ENCODE assay signal across 11 cellular contexts in the genomic region with DNA sequence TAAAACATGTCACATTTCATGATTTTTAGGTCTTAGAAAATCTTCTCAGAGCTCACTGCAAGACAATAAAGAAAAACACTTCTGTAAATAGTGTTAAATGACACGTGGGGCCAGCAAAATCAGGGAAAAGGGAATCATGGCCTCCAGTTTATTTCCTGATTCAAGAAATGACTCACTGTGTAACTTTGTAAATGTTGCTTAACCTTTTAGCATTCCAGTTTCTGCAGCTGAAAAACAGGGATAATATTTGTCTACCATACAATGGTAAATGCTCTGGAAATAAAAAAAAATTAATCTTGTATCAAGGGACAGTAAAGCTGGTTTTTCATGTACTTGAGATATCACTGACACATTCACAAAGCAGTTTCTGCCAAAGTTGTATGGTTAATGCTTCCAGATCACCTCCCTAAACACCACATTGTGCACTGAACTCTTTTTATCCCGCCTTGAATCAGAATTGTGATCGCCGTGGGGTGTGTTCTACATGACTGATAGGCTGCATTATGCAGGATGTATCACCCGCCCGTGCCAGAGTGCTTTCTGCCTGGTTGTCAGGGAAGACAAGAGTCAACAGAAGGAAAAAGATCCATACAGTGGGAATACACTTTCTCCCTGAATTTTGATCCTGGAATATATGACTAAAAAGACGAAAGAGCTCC.
DNase-seq lines count a peak whose midpoint lies in the region; ATAC-seq, FAIRE-seq and TF ChIP-seq lines count a peak whose summit lies in the region.
"Had no signal": no experiment of that assay in that cellular context is flagged by ENCODE, and none has a peak within 500 bp of the region (broad histone marks: within the 10 kb centered on the region; RNA-seq: fewer than 3 reads in every experiment).

No MANE protein-coding gene starts in this region.

- DNase-seq in HT1080 (ENCODE audit: low read depth) = peak; percentile 30
- peak; percentile 62 for DNase-seq in astrocyte of the spinal cord (ENCODE audit: low read depth, low spot score)
- peak; percentile 66 for DNase-seq in keratinocyte (ENCODE audit: low read depth, low spot score)
- no peak for DNase-seq in suprapubic skin (ENCODE audit: low spot score in 2 of 2)
- DNase-seq in NCI-H187 (lab: John Stamatoyannopoulos, UW) = no peak
- DNase-seq in GF-D8 (lab: John Stamatoyannopoulos, UW) = no peak
- DNase-seq: endodermal cell had no signal

- no peaks in the 10 kb centered on the region for H3K36me3 ChIP-seq in keratinocyte (ENCODE audit: control insufficient read depth in 2 of 2, extremely low read depth in 1 of 2, insufficient read depth in 2 of 2, low read length in 2 of 2)
- H3K36me3 ChIP-seq in suprapubic skin = no peaks in the 10 kb centered on the region
- H3K36me3 ChIP-seq: Peyer's patch had no signal

- no peaks in the 10 kb centered on the region for H3K79me2 ChIP-seq in keratinocyte (ENCODE audit: control insufficient read depth, insufficient read depth, low read length)

- no peaks in the 10 kb centered on the region for H4K20me1 ChIP-seq in keratinocyte (ENCODE audit: control insufficient read depth, extremely low read depth, insufficient read depth, low read length)

- H3K27me3 ChIP-seq in keratinocyte (ENCODE audit: control insufficient read depth, extremely low read depth, insufficient read depth, low read length) (no peaks in the 10 kb centered on the region), suprapubic skin (no peaks in the 10 kb centered on the region)
- H3K27me3 ChIP-seq: Peyer's patch had no signal

- TF ChIP-seq CTCF in astrocyte of the spinal cord (IDR thresholded peaks at IDR 0.05; ENCODE audit: low read depth, low read length) = no peak
- TF ChIP-seq CTCF in keratinocyte (optimal IDR thresholded peaks at IDR 0.05 in 1 of 3, IDR thresholded peaks at IDR 0.05 in 1 of 3, conservative IDR thresholded peaks at IDR 0.05 in 1 of 3; ENCODE audit: extremely low read depth in 1 of 3, insufficient read depth in 2 of 3, low read length in 3 of 3) = no peak
- TF ChIP-seq CTCF in suprapubic skin (IDR thresholded peaks at IDR 0.05) = no peak

- H3K9me3 ChIP-seq in keratinocyte (ENCODE audit: control insufficient read depth, low read depth, low read length) = no peaks in the 10 kb centered on the region
- H3K9me3 ChIP-seq in suprapubic skin = no peaks in the 10 kb centered on the region
- H3K9me3 ChIP-seq: Peyer's patch had no signal

- H3K9ac ChIP-seq in keratinocyte (ENCODE audit: control insufficient read depth, extremely low read depth, insufficient read depth, low read length) = peak overlapping the region; percentile 62

- H3K4me1 ChIP-seq in keratinocyte (ENCODE audit: control insufficient read depth, extremely low read depth, insufficient read depth, low read length) = peaks cover 36% of the 10 kb centered on the region
- peaks cover 10% of the 10 kb centered on the region for H3K4me1 ChIP-seq in suprapubic skin
- H3K4me1 ChIP-seq: Peyer's patch had no signal

- H2AFZ ChIP-seq in keratinocyte (ENCODE audit: control insufficient read depth, low read length) = peak overlapping the region; percentile 79

- no peaks in the 10 kb centered on the region for H3K9me1 ChIP-seq in keratinocyte (ENCODE audit: control insufficient read depth, extremely low read depth, insufficient read depth, low read length)

- TF ChIP-seq EP300 in suprapubic skin (IDR thresholded peaks at IDR 0.05) = no peak

- TF ChIP-seq POLR2A in suprapubic skin (IDR thresholded peaks at IDR 0.05) = no peak

- in situ Hi-C loops in astrocyte of the spinal cord (cut with HindIII; ENCODE audit: low sequenced_read_pairs) = no loop called here

- H3K4me2 ChIP-seq in keratinocyte (ENCODE audit: control insufficient read depth, extremely low read depth, insufficient read depth, low read depth, low read length) = peak overlapping the region; percentile 78

- dilution Hi-C loops in keratinocyte (cut with MboI; ENCODE audit: extremely low pct_ligation_motif_present, low sequenced_read_pairs) = no loop called here

- no peak overlapping the region for H3K4me3 ChIP-seq in astrocyte of the spinal cord (ENCODE audit: low read depth, low read length)
- peak overlapping the region in 2 of 3 experiments; percentile 12 to 13 for H3K4me3 ChIP-seq in keratinocyte (ENCODE audit: control insufficient read depth in 2 of 3, extremely low read depth in 1 of 3, insufficient read depth in 2 of 3, low read depth in 1 of 3, low read length in 3 of 3)
- H3K4me3 ChIP-seq in suprapubic skin = no peak overlapping the region
- H3K4me3 ChIP-seq: K562, Peyer's patch had no signal

- H3K27ac ChIP-seq in keratinocyte (ENCODE audit: control insufficient read depth, insufficient read depth, low read length) (peak overlapping the region; percentile 91), suprapubic skin (peak overlapping the region; percentile 24)

- FAIRE-seq in keratinocyte (lab: Jason Lieb, UNC) = peak; percentile 78
- FAIRE-seq: K562 had no signal

- no peak for ATAC-seq in GM18907 (IDR thresholded peaks at IDR 0.05; ENCODE audit: unreplicated experiment)
- no peak for ATAC-seq in HG02870 (IDR thresholded peaks at IDR 0.05; ENCODE audit: unreplicated experiment)
- ATAC-seq: K562 had no signal

- 32% methylated on average over 7 of the region's 7 CpGs for WGBS in suprapubic skin

Comparison
In these comparisons a context has a peak if more than half of its experiments do, and no peak if none do; other contexts are left out.
1. DNase-seq: peak in HT1080 (single experiment), astrocyte of the spinal cord (single experiment) and keratinocyte (single experiment); none in suprapubic skin (0 of 2), NCI-H187 (0 of 2) and GF-D8 (single experiment).
2. H3K4me3 ChIP-seq: peak in keratinocyte (2 of 3); none in astrocyte of the spinal cord (single experiment) and suprapubic skin (single experiment).